Comparison of ENCODE assay signal across 28 cellular contexts in genomic region chr17:64519601-64520000, GRCh38.
"Had no signal": no experiment of that assay in that cellular context is flagged by ENCODE, and none has a peak within 500 bp of the region (broad histone marks: within the 10 kb centered on the region; RNA-seq: fewer than 3 reads in every experiment).

No MANE protein-coding gene starts in this region.

- FAIRE-seq: urothelium cell line had no signal

- H3K36me3 ChIP-seq: ovary had no signal

- H3K4me2 ChIP-seq: neural progenitor cell, smooth muscle cell had no signal

- H2AFZ ChIP-seq: neural progenitor cell, parathyroid adenoma had no signal

- H3K27ac ChIP-seq: neural progenitor cell, ovary, parathyroid adenoma, psoas muscle, skin epidermis, spleen, stomach, thoracic aorta, thyroid gland, tibial nerve, upper lobe of left lung, vagina had no signal

- DNase-seq: naive thymus-derived CD4-positive, alpha-beta T cell; natural killer cell; occipital lobe; ovary; posterior cingulate gyrus; psoas muscle; right cardiac atrium; spleen; stimulated activated CD4-positive, alpha-beta T cell treated with anti-CD3 and anti-CD28 coated beads, Interleukin-12 subunit alpha, Interleukin-12 subunit beta, amount 100 ng/mL, for 4 hours; stimulated activated CD4-positive, alpha-beta T cell treated with anti-CD3 and anti-CD28 coated beads, Interleukin-1b, Interleukin-23, amount 100 ng/mL, for 48 hours; stimulated activated CD4-positive, alpha-beta T cell treated with anti-CD3 and anti-CD28 coated beads, Interleukin-4, amount 100 ng/mL, for 1 hour; stimulated activated CD4-positive, alpha-beta T cell treated with anti-CD3 and anti-CD28 coated beads, Interleukin-4, amount 100 ng/mL, for 4 hours; stimulated activated CD8-positive, alpha-beta memory T cell treated with anti-CD3 and anti-CD28 coated beads, Interleukin-4, amount 100 ng/mL, for 48 hours; stimulated activated naive B cell treated with anti-CD40 and anti-IgM and Interleukin-4, amounts not matched to agents 10 μg/mL and 1 μg/mL and 100 μg/mL, for 72 hours; stimulated activated naive CD4-positive, alpha-beta T cell treated with Interleukin-2 at 50 U/mL for 16 hours; stomach; trophoblast cell; upper lobe of left lung had no signal

- H3K4me3 ChIP-seq: neural progenitor cell, ovary, psoas muscle, skin epidermis, smooth muscle cell, spleen, stomach, thoracic aorta, thyroid gland, tibial nerve, upper lobe of left lung, vagina had no signal

- H3K9me3 ChIP-seq: ovary, psoas muscle, spleen, stomach, thoracic aorta, thyroid gland, tibial nerve, upper lobe of left lung, vagina had no signal

- H3K27me3 ChIP-seq: neural progenitor cell, ovary, spleen, stomach, thyroid gland, tibial nerve, upper lobe of left lung, vagina had no signal

- H3K4me1 ChIP-seq: neural progenitor cell, parathyroid adenoma, psoas muscle, tibial nerve, upper lobe of left lung, vagina had no signal

- H3K9ac ChIP-seq: neural progenitor cell, parathyroid adenoma had no signal

- ATAC-seq: naive thymus-derived CD4-positive, alpha-beta T cell; natural killer cell; right cardiac atrium; sciatic nerve; stimulated activated naive B cell treated with anti-CD40 and anti-IgM and Interleukin-4, amounts not matched to agents 10 μg/mL and 1 μg/mL and 100 μg/mL, for 72 hours had no signal
